In the genomic region with DNA sequence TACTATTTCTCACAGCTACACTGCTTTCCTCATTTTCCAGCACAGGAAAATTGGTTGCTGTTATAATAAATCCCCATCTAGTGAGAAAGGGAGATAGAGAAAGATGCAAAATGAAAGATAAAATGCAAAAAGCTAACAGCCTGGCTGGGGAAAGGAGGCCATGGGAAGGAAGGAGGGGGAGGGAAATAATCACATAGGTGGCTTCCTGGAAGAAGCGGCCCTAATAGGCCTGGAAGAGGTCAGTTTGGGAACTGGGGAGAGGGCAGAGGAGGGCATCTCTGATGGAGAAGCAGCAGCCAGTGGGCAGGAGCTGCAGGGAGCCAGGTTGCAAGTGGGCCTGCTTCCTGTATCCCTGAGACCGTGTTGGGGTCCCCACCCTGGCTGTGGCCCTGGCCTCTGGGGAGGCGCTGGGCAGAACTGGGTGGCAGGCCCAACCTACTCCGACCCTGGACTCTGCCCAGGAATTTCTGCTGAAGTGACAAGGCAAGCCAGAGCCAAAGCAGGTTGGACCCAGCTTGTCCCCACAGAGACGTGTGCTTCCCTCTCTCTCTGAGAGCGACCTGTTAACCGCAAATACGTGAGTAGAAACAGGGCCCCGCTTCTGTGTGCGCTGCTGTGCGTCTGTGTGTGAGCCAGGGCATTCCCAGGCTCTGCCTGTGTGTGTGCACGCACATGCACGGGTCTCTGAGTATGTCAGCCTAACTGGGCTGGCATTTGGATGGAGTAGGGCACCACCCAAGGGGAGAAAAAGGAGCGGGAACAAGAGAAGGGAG, we compare ENCODE assay signal across 20 cellular contexts. TPM values are rescaled to one million over a fixed set of nuclear protein-coding genes. Genes with fewer than 3 reads are reported as not detected.
"Had no signal": no experiment of that assay in that cellular context is flagged by ENCODE, and none has a peak within 500 bp of the region (broad histone marks: within the 10 kb centered on the region; RNA-seq: fewer than 3 reads in every experiment).

No MANE protein-coding gene starts in this region.

- H3K27me3 Mint-ChIP-seq: activated CD8-positive, alpha-beta T cell treated with anti-CD3 and anti-CD28 coated beads for 36 hours; brain had no signal

- DNase-seq: activated B cell treated with CpG ODN at 0.5 μM for 24 hours; activated CD4-positive, alpha-beta T cell treated with anti-CD3 and anti-CD28 coated beads for 48 hours; activated CD8-positive, alpha-beta T cell treated with anti-CD3 and anti-CD28 coated beads for 36 hours; activated effector memory CD4-positive, alpha-beta T cell treated with anti-CD3 and anti-CD28 coated beads, Interleukin-2, amount 50 U/mL, for 16 hours; activated T-cell treated with anti-CD3 and anti-CD28 coated beads, Interleukin-2, amount 50 U/mL, for 4 hours; cortex of kidney; effector memory CD4-positive, alpha-beta T cell; foreskin melanocyte; head of caudate nucleus; islet precursor cell; mesendoderm had no signal

- H3K4me1 Mint-ChIP-seq: activated B cell treated with CpG ODN at 0.5 μM for 24 hours, brain had no signal

- ATAC-seq: activated CD8-positive, alpha-beta T cell treated with anti-CD3 and anti-CD28 coated beads for 36 hours; activated naive CD4-positive, alpha-beta T cell treated with anti-CD3 and anti-CD28 coated beads, Interleukin-2, amount 50 U/mL, for 72 hours; activated T-cell treated with anti-CD3 and anti-CD28 coated beads, Interleukin-2, amount 50 U/mL, for 4 hours; stimulated activated effector memory CD8-positive, alpha-beta T cell treated with anti-CD3 and anti-CD28 coated beads, Interleukin-12 subunit alpha, Interleukin-12 subunit beta, amount 100 ng/mL, for 72 hours had no signal

- H3K4me3 Mint-ChIP-seq: activated B cell treated with CpG ODN at 0.5 μM for 24 hours; activated CD8-positive, alpha-beta T cell treated with anti-CD3 and anti-CD28 coated beads for 36 hours; activated T-cell treated with anti-CD3 and anti-CD28 coated beads, Interleukin-2, amount 50 U/mL, for 4 hours; brain; stimulated activated effector memory CD8-positive, alpha-beta T cell treated with anti-CD3 and anti-CD28 coated beads, Interleukin-12 subunit alpha, Interleukin-12 subunit beta, amount 100 ng/mL, for 72 hours; T-helper 2 cell treated with Interferon-gamma antibody and Interleukin-4, amounts not matched to agents 5 μg/mL and 100 μg/mL, for 36 hours had no signal

- H3K27ac Mint-ChIP-seq: activated B cell treated with CpG ODN at 0.5 μM for 24 hours; activated CD8-positive, alpha-beta T cell treated with anti-CD3 and anti-CD28 coated beads for 36 hours; stimulated activated effector memory CD8-positive, alpha-beta T cell treated with anti-CD3 and anti-CD28 coated beads, Interleukin-12 subunit alpha, Interleukin-12 subunit beta, amount 100 ng/mL, for 72 hours; T-helper 2 cell treated with Interferon-gamma antibody and Interleukin-4, amounts not matched to agents 5 μg/mL and 100 μg/mL, for 36 hours had no signal

- H3K36me3 Mint-ChIP-seq: activated naive CD4-positive, alpha-beta T cell treated with anti-CD3 and anti-CD28 coated beads, Interleukin-2, amount 50 U/mL, for 72 hours; brain; stimulated activated effector memory CD8-positive, alpha-beta T cell treated with anti-CD3 and anti-CD28 coated beads, Interleukin-12 subunit alpha, Interleukin-12 subunit beta, amount 100 ng/mL, for 72 hours had no signal

- H3K9me3 Mint-ChIP-seq: activated B cell treated with CpG ODN at 0.5 μM for 24 hours; activated CD8-positive, alpha-beta T cell treated with anti-CD3 and anti-CD28 coated beads for 36 hours; activated naive CD4-positive, alpha-beta T cell treated with anti-CD3 and anti-CD28 coated beads, Interleukin-2, amount 50 U/mL, for 72 hours; activated T-cell treated with anti-CD3 and anti-CD28 coated beads, Interleukin-2, amount 50 U/mL, for 4 hours; stimulated activated effector memory CD8-positive, alpha-beta T cell treated with anti-CD3 and anti-CD28 coated beads, Interleukin-12 subunit alpha, Interleukin-12 subunit beta, amount 100 ng/mL, for 72 hours; T-helper 2 cell treated with Interferon-gamma antibody and Interleukin-4, amounts not matched to agents 5 μg/mL and 100 μg/mL, for 36 hours had no signal

RNA-seq across cellular contexts. Expression of gene SLC28A1, which starts 1.9 kb away (rescaled TPM):
- total RNA-seq: activated B cell treated with CpG ODN at 0.5 μM for 24 hours; activated CD8-positive, alpha-beta T cell treated with anti-CD3 and anti-CD28 coated beads for 36 hours; activated T-cell treated with anti-CD3 and anti-CD28 coated beads, Interleukin-2, amount 50 U/mL, for 4 hours; fibroblast of lung; lower leg skin; osteoblast; pulmonary artery endothelial cell had no signal
- polyA plus RNA-seq: fibroblast of lung, neural cell had no signal
